In genomic region chr3:184381261-184382224, GRCh38 we compare ENCODE assay signal across 8 cellular contexts. TPM values are rescaled to one million over a fixed set of nuclear protein-coding genes. Genes with fewer than 3 reads are reported as not detected.
DNase-seq lines count a peak whose midpoint lies in the region; ATAC-seq and TF ChIP-seq lines count a peak whose summit lies in the region.
"Had no signal": no experiment of that assay in that cellular context is flagged by ENCODE, and none has a peak within 500 bp of the region (broad histone marks: within the 10 kb centered on the region; RNA-seq: fewer than 3 reads in every experiment).

No MANE protein-coding gene starts in this region.

- H3K9ac ChIP-seq in mammary epithelial cell (ENCODE audit: insufficient read depth, low read length), result no peak overlapping the region

- H3K4me2 ChIP-seq in mammary epithelial cell (ENCODE audit: insufficient read depth, low read depth, low read length), result no peak overlapping the region

- WGBS in mammary epithelial cell (ENCODE audit: low coverage, missing lambda C conversion rate), result 93% methylated on average over 20 of the region's 55 CpGs
- WGBS in transverse colon (ENCODE audit: low coverage in 1 of 2), 2 donors, result 13% methylated on average over 54 of the region's 55 CpGs; no CpG with 5 or more reads in 1 of the 2 donors

- intact Hi-C loops in breast epithelium (cut with DNase I; ENCODE audit: low total_unique reads), result no loop called here
- intact Hi-C loops in mammary epithelial cell (cut with micrococcal nuclease), result no loop called here
- intact Hi-C loops in left colon (cut with DNase I, micrococcal nuclease), result no loop called here
- intact Hi-C loops in uterus (cut with DNase I; ENCODE audit: low total_unique reads), result no loop called here
- intact Hi-C loops in transverse colon (cut with DNase I; ENCODE audit: low total_unique reads), result loop anchor here (10.0 kb wide), 1 partner anchor 393 kb away; no protein-coding TSS in a partner anchor

- H3K4me1 ChIP-seq in breast epithelium, result no peaks in the 10 kb centered on the region
- H3K4me1 ChIP-seq in mammary epithelial cell (ENCODE audit: insufficient read depth, low read length), result peaks cover 3% of the 10 kb centered on the region
- H3K4me1 ChIP-seq in uterus, result peaks cover 0 to 4% of the 10 kb centered on the region in 2 donors
- peaks cover 12 to 29% (median 14%) of the 10 kb centered on the region in 4 donors for H3K4me1 ChIP-seq in transverse colon

- H4K20me1 ChIP-seq in mammary epithelial cell (ENCODE audit: insufficient read depth, low read length), result no peaks in the 10 kb centered on the region

- dilution Hi-C loops in mammary epithelial cell (cut with HindIII; ENCODE audit: low sequenced_read_pairs), result loop anchor here (5.0 kb wide), 1 partner anchor 86 kb away; no protein-coding TSS in a partner anchor

- no peaks in the 10 kb centered on the region for H3K36me3 ChIP-seq in breast epithelium
- no peaks in the 10 kb centered on the region for H3K36me3 ChIP-seq in mammary epithelial cell (ENCODE audit: insufficient read depth, low read length)
- H3K36me3 ChIP-seq in uterus, result no peaks in the 10 kb centered on the region
- H3K36me3 ChIP-seq in transverse colon, result no peaks in the 10 kb centered on the region

- no peaks in the 10 kb centered on the region for H3K27me3 ChIP-seq in breast epithelium
- peaks cover 18% of the 10 kb centered on the region for H3K27me3 ChIP-seq in mammary epithelial cell (ENCODE audit: insufficient read depth, low read length)
- H3K27me3 ChIP-seq in uterus, result no peaks in the 10 kb centered on the region
- H3K27me3 ChIP-seq in transverse colon, result peaks cover 53% of the 10 kb centered on the region

- peak overlapping the region; percentile 13 to 89 for H3K27ac ChIP-seq in breast epithelium
- no peak overlapping the region for H3K27ac ChIP-seq in mammary epithelial cell (ENCODE audit: insufficient read depth, low read depth, low read length)
- H3K27ac ChIP-seq in uterus, result peak overlapping the region; percentile 91 to 95
- peak overlapping the region in 1 of 4 donors; percentile 6 for H3K27ac ChIP-seq in transverse colon

- TF ChIP-seq CTCF in breast epithelium (IDR thresholded peaks at IDR 0.05) (no peak), mammary epithelial cell (conservative IDR thresholded peaks at IDR 0.05 in 1 of 2, IDR thresholded peaks at IDR 0.05 in 1 of 2; ENCODE audit: extremely low read depth in 1 of 2, insufficient read depth in 1 of 2, low read depth in 1 of 2, low read length in 2 of 2) (no peak), uterus (IDR thresholded peaks at IDR 0.05) (no peak), transverse colon (IDR thresholded peaks at IDR 0.05) (no peak)

- no TSS peak for BruUV-seq in mammary epithelial cell (replicated peaks; lab: Mats Ljungman, UMichigan)

- no peaks in the 10 kb centered on the region for H3K79me2 ChIP-seq in mammary epithelial cell (ENCODE audit: insufficient read depth, low read length)

- no peaks in the 10 kb centered on the region for H3K9me3 ChIP-seq in breast epithelium
- no peaks in the 10 kb centered on the region for H3K9me3 ChIP-seq in mammary epithelial cell (replicated peaks; ENCODE audit: insufficient read depth, low read length)
- H3K9me3 ChIP-seq in uterus, result no peaks in the 10 kb centered on the region
- H3K9me3 ChIP-seq in transverse colon, result no peaks in the 10 kb centered on the region

- peak; percentile 31 for ATAC-seq in left colon
- no peak for ATAC-seq in HG02610 (IDR thresholded peaks at IDR 0.05; ENCODE audit: unreplicated experiment)

- in situ Hi-C loops in mammary epithelial cell (cut with MboI; ENCODE audit: low sequenced_read_pairs in 2 of 2), result no loop called here
- in situ Hi-C loops in transverse colon (cut with MboI; ENCODE audit: low pct_ligation_motif_present in 1 of 4, low pct_unique_long_range_greater_than_20kb in 1 of 4, low sequenced_read_pairs in 3 of 4), result loop anchor here in 1 of 4 donors (25.0 kb wide), 1 partner anchor 406 kb away; no protein-coding TSS in a partner anchor

- DNase-seq in breast epithelium (ENCODE audit: low spot score in 2 of 2) (no peak), mammary epithelial cell (no peak), left colon (no peak), uterus (no peak), transverse colon (no peak)
- DNase-seq: NCI-H524 treated with DMSO at 0.1 percent for 48 hours, small intestine had no signal

- CTCF ChIA-PET in mammary epithelial cell (lab: Charles Lee; ENCODE audit: low non-redundant PET), result no interaction called here

- H3K4me3 ChIP-seq in breast epithelium (peak overlapping the region; percentile 47 to 81 (median 57)), mammary epithelial cell (replicated peaks in 1 of 3; ENCODE audit: insufficient read depth in 1 of 3, low read depth in 2 of 3, low read length in 3 of 3) (no peak overlapping the region), uterus (peak overlapping the region; percentile 28 to 67), transverse colon (peak overlapping the region in 2 of 4 donors; percentile 7 to 44)

- TF ChIP-seq POLR2A in breast epithelium (IDR thresholded peaks at IDR 0.05), result no peak
- no peak for TF ChIP-seq POLR2A in uterus (IDR thresholded peaks at IDR 0.05)
- no peak for TF ChIP-seq POLR2A in transverse colon (IDR thresholded peaks at IDR 0.05)

- TF ChIP-seq EP300 in transverse colon (IDR thresholded peaks at IDR 0.05; ENCODE audit: low read depth), result no peak

- no peak overlapping the region for H2AFZ ChIP-seq in mammary epithelial cell (ENCODE audit: low read depth, low read length)

RNA-seq across cellular contexts. Expression of gene CHRD, which starts 1.7 kb away (rescaled TPM):
- 10 to 100 TPM in 2 of 3 donors, 1 to 10 TPM in 1; 9.6 to 20.3 (median 12.1) TPM for total RNA-seq in breast epithelium
- total RNA-seq in mammary epithelial cell, result not detected
- not detected for polyA plus RNA-seq in mammary epithelial cell
- not detected for polyA minus RNA-seq in mammary epithelial cell
- 1 to 10 TPM; 2.1 to 2.6 TPM for total RNA-seq in left colon
- 10 to 100 TPM; 15.9 to 57.1 (median 30.7) TPM for total RNA-seq in uterus
- total RNA-seq in transverse colon, result 1 to 10 TPM; 1.9 to 7.0 (median 4.5) TPM

RNA-seq across cellular contexts. Expression of gene THPO, which starts 3.5 kb away (rescaled TPM):
- total RNA-seq in breast epithelium (1 to 10 TPM in 1 of 3 donors, under 1 TPM in 2; 0.64 to 1.3 (median 0.73) TPM), mammary epithelial cell (not detected), left colon (not detected), uterus (1 to 10 TPM in 1 of 4 donors, under 1 TPM in 3; 0.29 to 4.7 (median 0.46) TPM), transverse colon (not detected)
- not detected for polyA plus RNA-seq in mammary epithelial cell
- polyA minus RNA-seq in mammary epithelial cell, result not detected

RNA-seq across cellular contexts. Expression of gene POLR2H, which starts 20.0 kb away (rescaled TPM):
- total RNA-seq in breast epithelium, result 100 to 1,000 TPM in 1 of 3 donors, 10 to 100 TPM in 2; 63.7 to 101 (median 99.5) TPM
- 10 to 100 TPM; 41.7 to 78.2 TPM for total RNA-seq in mammary epithelial cell
- polyA plus RNA-seq in mammary epithelial cell, result 169 TPM
- 107 TPM for polyA minus RNA-seq in mammary epithelial cell
- total RNA-seq in left colon, result 10 to 100 TPM; 96.7 to 96.8 TPM
- 100 to 1,000 TPM in 2 of 4 donors, 10 to 100 TPM in 2; 52.8 to 103 (median 82.7) TPM for total RNA-seq in uterus
- total RNA-seq in transverse colon, result 100 to 1,000 TPM in 3 of 4 donors, 10 to 100 TPM in 1; 74.4 to 206 (median 146) TPM

RNA-seq across cellular contexts. Expression of gene CLCN2, which starts 20.1 kb away (rescaled TPM):
- total RNA-seq in breast epithelium, result 1 to 10 TPM; 2.1 to 4.2 (median 2.6) TPM
- total RNA-seq in mammary epithelial cell, result 10 to 100 TPM in 1 of 2 donors, 1 to 10 TPM in 1; 5.7 to 10.7 TPM
- polyA plus RNA-seq in mammary epithelial cell, result 5.1 TPM
- polyA minus RNA-seq in mammary epithelial cell, result 6.6 TPM
- 10 to 100 TPM; 73.2 to 89.9 TPM for total RNA-seq in left colon
- total RNA-seq in uterus, result 10 to 100 TPM in 2 of 4 donors, 1 to 10 TPM in 1, under 1 TPM in 1; 0.77 to 20.8 (median 7.3) TPM
- total RNA-seq in transverse colon, result 100 to 1,000 TPM in 1 of 4 donors, 10 to 100 TPM in 3; 13.7 to 246 (median 73.1) TPM

RNA-seq across cellular contexts. Expression of gene FAM131A, which starts 44.1 kb away (rescaled TPM):
- total RNA-seq in breast epithelium (10 to 100 TPM; 18.7 to 32.4 (median 26.5) TPM), mammary epithelial cell (10 to 100 TPM; 10.7 to 15.5 TPM), left colon (10 to 100 TPM; 16.2 to 20.9 TPM), uterus (10 to 100 TPM; 13.2 to 42.6 (median 36.8) TPM), transverse colon (10 to 100 TPM; 18.5 to 41.1 (median 28.8) TPM)
- polyA plus RNA-seq in mammary epithelial cell, result 12.1 TPM
- 14.8 TPM for polyA minus RNA-seq in mammary epithelial cell

Comparison
In these comparisons a context has a peak if more than half of its experiments do, and no peak if none do; other contexts are left out.
1. H3K4me3 ChIP-seq: peak in breast epithelium (3 of 3) and uterus (2 of 2); none in mammary epithelial cell (0 of 3).